20 cellular contexts compared by ENCODE assay signal in the genomic region with DNA sequence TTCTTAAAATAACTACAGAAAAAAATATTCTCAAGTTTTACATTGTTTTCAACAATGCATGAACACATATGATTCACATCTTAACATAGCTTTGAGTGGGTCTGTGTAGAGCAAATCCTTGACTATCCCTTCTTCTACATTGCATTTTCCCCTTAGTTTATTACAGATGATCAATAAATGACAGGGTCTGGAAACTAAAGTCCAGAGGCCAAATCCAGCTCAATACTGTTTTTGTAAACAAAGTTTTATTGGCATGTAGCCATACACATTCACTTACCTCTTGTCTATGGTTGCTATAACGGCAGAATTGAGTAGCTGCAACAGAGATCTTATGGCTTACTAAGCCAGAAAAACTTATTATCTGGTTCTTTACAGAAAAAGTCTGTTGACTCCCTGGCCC.
"Had no signal": no experiment of that assay in that cellular context is flagged by ENCODE, and none has a peak within 500 bp of the region (broad histone marks: within the 10 kb centered on the region; RNA-seq: fewer than 3 reads in every experiment).

No MANE protein-coding gene starts in this region.

- H3K27me3 ChIP-seq: MG63, SJSA1 had no signal

- H3K4me3 ChIP-seq: K562, MG63, SJSA1, SK-N-MC had no signal

- H3K27me3 Mint-ChIP-seq: IgD-negative memory B cell had no signal

- H3K27ac ChIP-seq: KMS-11, SJSA1, SK-N-MC had no signal

- ATAC-seq: K562 had no signal

- H3K36me3 Mint-ChIP-seq: IgD-negative memory B cell had no signal

- H3K4me1 ChIP-seq: SJSA1 had no signal

- H3K27ac Mint-ChIP-seq: IgD-negative memory B cell had no signal

- H3K4me3 Mint-ChIP-seq: IgD-negative memory B cell had no signal

- H3K4me2 ChIP-seq: KMS-11 had no signal

- H3K9me3 Mint-ChIP-seq: IgD-negative memory B cell had no signal

- FAIRE-seq: K562 had no signal

- H3K9ac ChIP-seq: KMS-11 had no signal

- DNase-seq: MG63, NCI-H1092, NCI-H1105 treated with DMSO at 0.1 percent for 48 hours, NCI-H1417 treated with DMSO at 0.1 percent for 48 hours, NCI-H146, NCI-H1694 treated with DMSO at 0.1 percent for 48 hours, NCI-H1930, NCI-H2081, NCI-H2107, NCI-H2227 treated with DMSO at 0.1 percent for 48 hours, NCI-H526, NCI-H774, Right ventricle myocardium superior, RPMI8226, SIG-M5 had no signal

- H3K9me3 ChIP-seq: MG63, SJSA1 had no signal
